ENCODE assay signal across 13 cellular contexts in genomic region chr9:113634597-113635515, GRCh38.
A peak's percentile ranks its signal among the peaks of the same experiment; 100 is the strongest.
DNase-seq lines count a peak whose midpoint lies in the region; ATAC-seq and TF ChIP-seq lines count a peak whose summit lies in the region.
"Had no signal": no experiment of that assay in that cellular context is flagged by ENCODE, and none has a peak within 500 bp of the region (broad histone marks: within the 10 kb centered on the region; RNA-seq: fewer than 3 reads in every experiment).

No MANE protein-coding gene starts in this region.

- H3K4me3 ChIP-seq in coronary artery (no peak overlapping the region), mesodermal cell (ENCODE audit: extremely low read depth, insufficient read depth, low read length, poor library complexity, severe bottlenecking) (no peak overlapping the region), upper lobe of right lung (no peak overlapping the region)
- H3K4me3 ChIP-seq: colonic mucosa had no signal

- H3K4me1 Mint-ChIP-seq in natural killer cell treated with Interleukin-12 subunit alpha and Interleukin-12 subunit beta and Interleukin-15 and Interleukin-18, amount 100 ng/mL, for 72 hours (ENCODE audit: low read depth in 2 of 2) = peaks cover 5% of the 10 kb centered on the region in 2 donors
- no peaks in the 10 kb centered on the region for H3K4me1 Mint-ChIP-seq in natural killer cell
- H3K4me1 Mint-ChIP-seq: activated naive CD8-positive, alpha-beta T cell treated with anti-CD3 and anti-CD28 coated beads for 36 hours had no signal

- intact Hi-C loops in natural killer cell (cut with micrococcal nuclease) (no loop called here), upper lobe of right lung (cut with DNase I) (no loop called here)

- no peak overlapping the region for H3K4me3 Mint-ChIP-seq in natural killer cell treated with Interleukin-12 subunit alpha and Interleukin-12 subunit beta and Interleukin-15 and Interleukin-18, amount 100 ng/mL, for 72 hours
- no peak overlapping the region for H3K4me3 Mint-ChIP-seq in natural killer cell
- H3K4me3 Mint-ChIP-seq: activated naive CD8-positive, alpha-beta T cell treated with anti-CD3 and anti-CD28 coated beads for 36 hours had no signal

- peaks cover 16 to 18% of the 10 kb centered on the region in 2 donors for H3K27me3 Mint-ChIP-seq in natural killer cell treated with Interleukin-12 subunit alpha and Interleukin-12 subunit beta and Interleukin-15 and Interleukin-18, amount 100 ng/mL, for 72 hours
- peaks cover 8 to 9% of the 10 kb centered on the region in 2 donors for H3K27me3 Mint-ChIP-seq in natural killer cell (ENCODE audit: low read depth in 2 of 2)

- TF ChIP-seq CTCF in natural killer cell (IDR thresholded peaks at IDR 0.05) (no peak), coronary artery (IDR thresholded peaks at IDR 0.05) (no peak), upper lobe of right lung (IDR thresholded peaks at IDR 0.05) (no peak)

- 50 to 61% methylated on average over 6 to 7 of the region's 10 CpGs for WGBS in mesodermal cell (ENCODE audit: insufficient coverage in 2 of 2), 2 experiments

- H3K27me3 ChIP-seq in upper lobe of right lung = no peaks in the 10 kb centered on the region
- H3K27me3 ChIP-seq: colonic mucosa had no signal

- DNase-seq in natural killer cell treated with Interleukin-12 subunit alpha and Interleukin-12 subunit beta and Interleukin-15 and Interleukin-18, amount 100 ng/mL, for 72 hours (ENCODE audit: low spot score) = peak; percentile 34
- DNase-seq in natural killer cell = no peak
- DNase-seq in coronary artery (ENCODE audit: low spot score) = peak; percentile 26
- DNase-seq in upper lobe of right lung = peak; percentile 19
- DNase-seq in OCI-M1 (lab: John Stamatoyannopoulos, UW) = no peak
- DNase-seq: activated naive CD8-positive, alpha-beta T cell treated with anti-CD3 and anti-CD28 coated beads for 36 hours; Calu3; colonic mucosa; nucleus accumbens; T1000 had no signal

- no peaks in the 10 kb centered on the region for H3K9me3 Mint-ChIP-seq in natural killer cell treated with Interleukin-12 subunit alpha and Interleukin-12 subunit beta and Interleukin-15 and Interleukin-18, amount 100 ng/mL, for 72 hours
- H3K9me3 Mint-ChIP-seq in natural killer cell = no peaks in the 10 kb centered on the region
- H3K9me3 Mint-ChIP-seq: activated naive CD8-positive, alpha-beta T cell treated with anti-CD3 and anti-CD28 coated beads for 36 hours had no signal

- H3K9me3 ChIP-seq in mesodermal cell (ENCODE audit: control insufficient read depth, low read length) (no peaks in the 10 kb centered on the region), upper lobe of right lung (no peaks in the 10 kb centered on the region)
- H3K9me3 ChIP-seq: colonic mucosa had no signal

- no peaks in the 10 kb centered on the region for H3K36me3 ChIP-seq in mesodermal cell (ENCODE audit: control insufficient read depth, insufficient read depth, low read length)
- H3K36me3 ChIP-seq in upper lobe of right lung = no peaks in the 10 kb centered on the region
- H3K36me3 ChIP-seq: colonic mucosa had no signal

- no peak overlapping the region for H3K27ac Mint-ChIP-seq in natural killer cell treated with Interleukin-12 subunit alpha and Interleukin-12 subunit beta and Interleukin-15 and Interleukin-18, amount 100 ng/mL, for 72 hours
- H3K27ac Mint-ChIP-seq in natural killer cell = no peak overlapping the region
- H3K27ac Mint-ChIP-seq: activated naive CD8-positive, alpha-beta T cell treated with anti-CD3 and anti-CD28 coated beads for 36 hours had no signal

- no peaks in the 10 kb centered on the region for H3K36me3 Mint-ChIP-seq in natural killer cell treated with Interleukin-12 subunit alpha and Interleukin-12 subunit beta and Interleukin-15 and Interleukin-18, amount 100 ng/mL, for 72 hours
- no peaks in the 10 kb centered on the region for H3K36me3 Mint-ChIP-seq in natural killer cell
- H3K36me3 Mint-ChIP-seq: activated naive CD8-positive, alpha-beta T cell treated with anti-CD3 and anti-CD28 coated beads for 36 hours had no signal

- H3K4me1 ChIP-seq in mesodermal cell (ENCODE audit: control insufficient read depth, insufficient read depth, low read length, poor library complexity, severe bottlenecking) = peaks cover 44% of the 10 kb centered on the region
- H3K4me1 ChIP-seq in upper lobe of right lung = no peaks in the 10 kb centered on the region
- H3K4me1 ChIP-seq: colonic mucosa had no signal

- no peak for ATAC-seq in natural killer cell treated with Interleukin-12 subunit alpha and Interleukin-12 subunit beta and Interleukin-15 and Interleukin-18, amount 100 ng/mL, for 72 hours
- ATAC-seq in natural killer cell = no peak
- no peak for ATAC-seq in upper lobe of right lung
- ATAC-seq in HG02588 (IDR thresholded peaks at IDR 0.05; ENCODE audit: unreplicated experiment) = no peak
- ATAC-seq in GM19452 (IDR thresholded peaks at IDR 0.05; ENCODE audit: unreplicated experiment) = no peak

- H3K27ac ChIP-seq in coronary artery (no peak overlapping the region), mesodermal cell (ENCODE audit: low read depth, low read length, severe bottlenecking) (peak overlapping the region; percentile 66), upper lobe of right lung (no peak overlapping the region)
- H3K27ac ChIP-seq: colonic mucosa had no signal

Comparison
In these comparisons a context has a peak if more than half of its experiments do, and no peak if none do; other contexts are left out.
1. DNase-seq: peak in natural killer cell treated with Interleukin-12 subunit alpha and Interleukin-12 subunit beta and Interleukin-15 and Interleukin-18, amount 100 ng/mL, for 72 hours (single experiment), coronary artery (single experiment) and upper lobe of right lung (single experiment); none in natural killer cell (single experiment) and OCI-M1 (single experiment).